In the genomic region with DNA sequence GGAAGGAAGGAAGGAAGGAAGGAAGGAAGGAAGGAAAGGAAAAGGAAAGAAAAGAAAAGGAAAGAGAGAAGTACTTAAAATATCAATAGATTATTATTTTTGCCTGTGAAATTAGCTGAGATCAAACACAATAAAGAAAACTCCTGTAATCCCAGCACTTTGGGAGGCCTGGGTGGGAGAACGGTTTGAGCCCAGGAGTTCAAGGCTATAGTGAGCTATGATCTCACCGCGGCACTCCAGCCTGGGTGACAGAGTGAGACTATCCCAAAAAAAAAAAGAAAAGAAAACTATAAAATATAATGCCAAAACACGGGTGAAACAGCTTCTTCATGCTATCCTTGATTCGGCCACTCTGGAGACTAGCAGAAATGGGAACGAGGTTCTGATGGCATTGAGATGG, we compare ENCODE assay signal across 1 cellular context.
A peak's percentile ranks its signal among the peaks of the same experiment; 100 is the strongest.
TF ChIP-seq lines count a peak whose summit lies in the region.

No MANE protein-coding gene starts in this region.

TF ChIP-seq in HepG2, 621 proteins besides CTCF, POLR2A, EP300 and RAD21:
- TF ChIP-seq ZNF639 (CRISPR knock-in tag; conservative IDR thresholded peaks at IDR 0.05) (no peak), SIN3B (IDR thresholded peaks at IDR 0.05; ENCODE audit: low read length) (no peak), EHMT2 (IDR thresholded peaks at IDR 0.05; ENCODE audit: borderline replicate concordance, low read depth, low read length) (no peak), TCF7 (IDR thresholded peaks at IDR 0.05; ENCODE audit: low read depth) (peak; percentile 53), ZNF616 (CRISPR knock-in tag; IDR thresholded peaks at IDR 0.05; ENCODE audit: low read depth) (no peak), ZNF501 (CRISPR knock-in tag; IDR thresholded peaks at IDR 0.05) (no peak), ZSCAN12 (CRISPR knock-in tag; IDR thresholded peaks at IDR 0.05) (no peak), MAFG (CRISPR knock-in tag; IDR thresholded peaks at IDR 0.05) (no peak), KAT8 (CRISPR knock-in tag; IDR thresholded peaks at IDR 0.05) (no peak), ZNF160 (CRISPR knock-in tag; IDR thresholded peaks at IDR 0.05) (no peak), FOXA3 (CRISPR knock-in tag; IDR thresholded peaks at IDR 0.05) (no peak), ZNF614 (CRISPR knock-in tag; IDR thresholded peaks at IDR 0.05; ENCODE audit: borderline replicate concordance) (no peak), ZNF337 (CRISPR knock-in tag; IDR thresholded peaks at IDR 0.05; ENCODE audit: borderline replicate concordance, low read depth) (0 out of 2 replicates have a peak, but pooled peaks have one; percentile 7), ZNF512 (CRISPR knock-in tag; IDR thresholded peaks at IDR 0.05) (no peak), RARA (CRISPR knock-in tag; IDR thresholded peaks at IDR 0.05) (peak; percentile 14; the same call in 1 of the 2 replicates), AHDC1 (CRISPR knock-in tag; IDR thresholded peaks at IDR 0.05; ENCODE audit: borderline replicate concordance) (no peak), SRF (IDR thresholded peaks at IDR 0.05; ENCODE audit: low read depth, low read length) (no peak)
